ENCODE assay signal across 8 cellular contexts in genomic region chr14:51616724-51617409, GRCh38. TPM values are rescaled to one million over a fixed set of nuclear protein-coding genes. Genes with fewer than 3 reads are reported as not detected.
DNase-seq lines count a peak whose midpoint lies in the region; ATAC-seq and TF ChIP-seq lines count a peak whose summit lies in the region.

No MANE protein-coding gene starts in this region.

- H3K27ac ChIP-seq in epithelial cell of prostate (peak overlapping the region; percentile 42), osteoblast (ENCODE audit: low read depth, low read length) (peak overlapping the region; percentile 33)

- no peak overlapping the region for H3K4me3 ChIP-seq in osteoblast (ENCODE audit: insufficient read depth, low read length)

- H3K9me3 ChIP-seq in osteoblast (ENCODE audit: low read depth, low read length) = no peaks in the 10 kb centered on the region

- H2AFZ ChIP-seq in osteoblast (ENCODE audit: low read length) = no peak overlapping the region

- H3K27me3 ChIP-seq in osteoblast (ENCODE audit: insufficient read depth, low read length) = no peaks in the 10 kb centered on the region

- no peaks in the 10 kb centered on the region for H3K36me3 ChIP-seq in osteoblast (ENCODE audit: insufficient read depth, low read length)

- H3K79me2 ChIP-seq in osteoblast (ENCODE audit: insufficient read depth, low read length) = no peaks in the 10 kb centered on the region

- TF ChIP-seq CTCF in osteoblast (IDR thresholded peaks at IDR 0.05; ENCODE audit: extremely low read depth, low read depth, low read length) = no peak

- ATAC-seq in GM18861 (IDR thresholded peaks at IDR 0.05; ENCODE audit: unreplicated experiment) = no peak

- peak; percentile 93 for DNase-seq in Daoy (ENCODE audit: low read depth)
- DNase-seq in NCI-H526 treated with DMSO at 0.1 percent for 48 hours (lab: John Stamatoyannopoulos, UW) = peak; percentile 73
- DNase-seq in epithelial cell of prostate (ENCODE audit: low read depth, low spot score) = peak; percentile 43
- no peak for DNase-seq in osteoblast (ENCODE audit: insufficient read length, low spot score, missing footprints)
- DNase-seq in NCI-H2081 (lab: John Stamatoyannopoulos, UW) = no peak
- no peak for DNase-seq in AML-193 (lab: John Stamatoyannopoulos, UW)
- DNase-seq in iPS-NIHi11 (ENCODE audit: low spot score) = no peak

- H4K20me1 ChIP-seq in osteoblast (ENCODE audit: insufficient read depth, low read length) = no peaks in the 10 kb centered on the region

- H3K4me1 ChIP-seq in osteoblast (ENCODE audit: insufficient read depth, low read length) = peaks cover 27% of the 10 kb centered on the region

- peak overlapping the region; percentile 49 for H3K4me2 ChIP-seq in osteoblast (ENCODE audit: insufficient read depth, low read length)

RNA-seq across cellular contexts. Expression of gene FRMD6, which starts 34.8 kb away (rescaled TPM):
- 185 and 203 TPM in 2 replicates for total RNA-seq in Daoy (2014; rRNA removed; shearing (Covaris generic))
- 584 and 701 TPM in 2 replicates for total RNA-seq in osteoblast

Comparison
In these comparisons a context has a peak if more than half of its experiments do, and no peak if none do; other contexts are left out.
1. DNase-seq: peak in Daoy (single experiment), NCI-H526 treated with DMSO at 0.1 percent for 48 hours (single experiment) and epithelial cell of prostate (single experiment); none in osteoblast (single experiment), NCI-H2081 (0 of 2), AML-193 (0 of 2) and iPS-NIHi11 (single experiment).